1 cellular context compared by ENCODE assay signal in the genomic region with DNA sequence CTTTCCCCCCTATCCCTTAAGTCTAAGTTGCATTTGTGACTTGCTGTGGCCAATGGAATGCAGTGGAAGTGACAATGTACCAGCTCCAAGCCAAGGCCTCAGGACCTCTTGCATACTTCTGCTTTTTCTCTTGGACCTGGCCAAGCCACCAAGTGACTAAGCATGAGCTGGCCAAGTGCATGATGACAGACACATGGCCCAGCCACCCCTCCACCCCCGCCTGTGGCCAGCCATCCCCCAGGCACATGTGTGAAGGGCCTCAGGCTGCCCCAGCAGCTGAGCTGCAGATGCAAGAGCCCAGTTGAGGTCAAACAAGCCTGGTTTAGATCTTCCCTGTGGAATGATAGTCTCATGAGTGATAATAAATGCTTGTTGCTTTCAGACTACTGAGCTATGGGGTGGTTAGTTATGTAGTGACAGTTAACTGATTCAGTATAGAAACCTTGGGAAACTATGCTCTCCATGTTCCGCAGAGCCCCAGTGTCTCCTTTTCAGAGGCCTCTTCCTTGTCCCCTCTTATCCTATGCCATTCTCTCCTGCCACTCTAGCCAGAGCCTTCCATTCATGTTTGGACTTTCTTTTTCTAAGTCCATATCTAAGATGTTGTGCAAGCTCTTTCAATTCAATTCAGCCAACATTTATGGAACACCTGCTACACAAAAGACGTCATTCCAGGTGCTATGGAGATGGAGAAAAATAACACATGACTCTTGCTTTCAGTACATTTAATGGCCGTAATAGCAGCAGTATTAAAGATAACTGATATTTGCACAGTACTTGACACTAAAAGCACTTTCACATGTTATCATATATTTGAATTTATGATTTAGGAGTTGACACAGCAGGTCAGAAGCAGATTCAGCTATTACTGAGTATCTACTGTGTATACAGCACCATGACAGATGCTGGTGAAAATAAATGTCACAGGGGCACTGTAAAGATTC.
TF ChIP-seq lines count a peak whose summit lies in the region.

No MANE protein-coding gene starts in this region.

TF ChIP-seq in K562, 482 proteins besides CTCF, POLR2A, EP300 and RAD21 (continued from another document and continues in another):
- TF ChIP-seq RBBP5 (IDR thresholded peaks at IDR 0.05; ENCODE audit: borderline replicate concordance, insufficient read depth, low read length, poor library complexity, severe bottlenecking): no peak
- TF ChIP-seq, protein P1, sequence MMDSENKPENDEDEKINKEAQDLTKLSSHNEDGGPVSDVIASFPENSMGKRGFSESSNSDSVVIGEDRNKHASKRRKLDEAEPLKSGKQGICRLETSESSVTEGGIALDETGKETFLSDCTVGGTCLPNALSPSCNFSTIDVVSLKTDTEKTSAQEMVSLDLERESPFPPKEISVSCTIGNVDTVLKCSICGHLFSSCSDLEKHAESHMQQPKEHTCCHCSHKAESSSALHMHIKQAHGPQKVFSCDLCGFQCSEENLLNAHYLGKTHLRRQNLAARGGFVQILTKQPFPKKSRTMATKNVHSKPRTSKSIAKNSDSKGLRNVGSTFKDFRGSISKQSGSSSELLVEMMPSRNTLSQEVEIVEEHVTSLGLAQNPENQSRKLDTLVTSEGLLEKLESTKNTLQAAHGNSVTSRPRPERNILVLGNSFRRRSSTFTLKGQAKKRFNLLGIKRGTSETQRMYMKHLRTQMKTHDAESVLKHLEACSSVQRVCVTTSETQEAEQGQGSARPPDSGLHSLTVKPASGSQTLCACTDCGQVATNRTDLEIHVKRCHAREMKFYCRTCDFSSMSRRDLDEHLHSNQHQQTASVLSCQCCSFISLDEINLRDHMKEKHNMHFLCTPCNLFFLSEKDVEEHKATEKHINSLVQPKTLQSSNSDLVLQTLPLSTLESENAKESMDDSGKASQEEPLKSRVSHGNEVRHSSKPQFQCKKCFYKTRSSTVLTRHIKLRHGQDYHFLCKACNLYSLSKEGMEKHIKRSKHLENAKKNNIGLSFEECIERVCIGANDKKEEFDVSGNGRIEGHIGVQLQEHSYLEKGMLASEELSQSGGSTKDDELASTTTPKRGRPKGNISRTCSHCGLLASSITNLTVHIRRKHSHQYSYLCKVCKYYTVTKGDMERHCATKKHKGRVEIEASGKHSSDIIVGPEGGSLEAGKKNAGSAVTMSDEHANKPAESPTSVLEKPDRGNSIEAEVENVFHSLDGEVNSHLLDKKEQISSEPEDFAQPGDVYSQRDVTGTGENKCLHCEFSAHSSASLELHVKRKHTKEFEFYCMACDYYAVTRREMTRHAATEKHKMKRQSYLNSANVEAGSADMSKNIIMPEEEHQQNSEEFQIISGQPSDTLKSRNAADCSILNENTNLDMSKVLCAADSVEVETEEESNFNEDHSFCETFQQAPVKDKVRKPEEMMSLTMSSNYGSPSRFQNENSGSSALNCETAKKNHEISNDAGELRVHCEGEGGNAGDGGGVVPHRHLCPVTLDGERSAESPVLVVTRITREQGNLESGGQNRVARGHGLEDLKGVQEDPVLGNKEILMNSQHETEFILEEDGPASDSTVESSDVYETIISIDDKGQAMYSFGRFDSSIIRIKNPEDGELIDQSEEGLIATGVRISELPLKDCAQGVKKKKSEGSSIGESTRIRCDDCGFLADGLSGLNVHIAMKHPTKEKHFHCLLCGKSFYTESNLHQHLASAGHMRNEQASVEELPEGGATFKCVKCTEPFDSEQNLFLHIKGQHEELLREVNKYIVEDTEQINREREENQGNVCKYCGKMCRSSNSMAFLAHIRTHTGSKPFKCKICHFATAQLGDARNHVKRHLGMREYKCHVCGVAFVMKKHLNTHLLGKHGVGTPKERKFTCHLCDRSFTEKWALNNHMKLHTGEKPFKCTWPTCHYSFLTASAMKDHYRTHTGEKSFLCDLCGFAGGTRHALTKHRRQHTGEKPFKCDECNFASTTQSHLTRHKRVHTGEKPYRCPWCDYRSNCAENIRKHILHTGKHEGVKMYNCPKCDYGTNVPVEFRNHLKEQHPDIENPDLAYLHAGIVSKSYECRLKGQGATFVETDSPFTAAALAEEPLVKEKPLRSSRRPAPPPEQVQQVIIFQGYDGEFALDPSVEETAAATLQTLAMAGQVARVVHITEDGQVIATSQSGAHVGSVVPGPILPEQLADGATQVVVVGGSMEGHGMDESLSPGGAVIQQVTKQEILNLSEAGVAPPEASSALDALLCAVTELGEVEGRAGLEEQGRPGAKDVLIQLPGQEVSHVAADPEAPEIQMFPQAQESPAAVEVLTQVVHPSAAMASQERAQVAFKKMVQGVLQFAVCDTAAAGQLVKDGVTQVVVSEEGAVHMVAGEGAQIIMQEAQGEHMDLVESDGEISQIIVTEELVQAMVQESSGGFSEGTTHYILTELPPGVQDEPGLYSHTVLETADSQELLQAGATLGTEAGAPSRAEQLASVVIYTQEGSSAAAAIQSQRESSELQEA (IDR thresholded peaks at IDR 0.05; ENCODE audit: low read depth): no peak
- TF ChIP-seq, protein P2, sequence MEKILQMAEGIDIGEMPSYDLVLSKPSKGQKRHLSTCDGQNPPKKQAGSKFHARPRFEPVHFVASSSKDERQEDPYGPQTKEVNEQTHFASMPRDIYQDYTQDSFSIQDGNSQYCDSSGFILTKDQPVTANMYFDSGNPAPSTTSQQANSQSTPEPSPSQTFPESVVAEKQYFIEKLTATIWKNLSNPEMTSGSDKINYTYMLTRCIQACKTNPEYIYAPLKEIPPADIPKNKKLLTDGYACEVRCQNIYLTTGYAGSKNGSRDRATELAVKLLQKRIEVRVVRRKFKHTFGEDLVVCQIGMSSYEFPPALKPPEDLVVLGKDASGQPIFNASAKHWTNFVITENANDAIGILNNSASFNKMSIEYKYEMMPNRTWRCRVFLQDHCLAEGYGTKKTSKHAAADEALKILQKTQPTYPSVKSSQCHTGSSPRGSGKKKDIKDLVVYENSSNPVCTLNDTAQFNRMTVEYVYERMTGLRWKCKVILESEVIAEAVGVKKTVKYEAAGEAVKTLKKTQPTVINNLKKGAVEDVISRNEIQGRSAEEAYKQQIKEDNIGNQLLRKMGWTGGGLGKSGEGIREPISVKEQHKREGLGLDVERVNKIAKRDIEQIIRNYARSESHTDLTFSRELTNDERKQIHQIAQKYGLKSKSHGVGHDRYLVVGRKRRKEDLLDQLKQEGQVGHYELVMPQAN (IDR thresholded peaks at IDR 0.05; ENCODE audit: borderline replicate concordance): no peak
- TF ChIP-seq MEIS2 (IDR thresholded peaks at IDR 0.05; ENCODE audit: partially characterized antibody): peak; percentile 97
- no peak for TF ChIP-seq MTA3 (IDR thresholded peaks at IDR 0.05; ENCODE audit: borderline replicate concordance)
- TF ChIP-seq EP400 (IDR thresholded peaks at IDR 0.05): no peak
- no peak for TF ChIP-seq HDAC3 (IDR thresholded peaks at IDR 0.05; ENCODE audit: borderline replicate concordance, partially characterized antibody)
- no peak; the same call in 1 of the 2 replicates for TF ChIP-seq NCOR1 (IDR thresholded peaks at IDR 0.05)
- TF ChIP-seq, protein P3, sequence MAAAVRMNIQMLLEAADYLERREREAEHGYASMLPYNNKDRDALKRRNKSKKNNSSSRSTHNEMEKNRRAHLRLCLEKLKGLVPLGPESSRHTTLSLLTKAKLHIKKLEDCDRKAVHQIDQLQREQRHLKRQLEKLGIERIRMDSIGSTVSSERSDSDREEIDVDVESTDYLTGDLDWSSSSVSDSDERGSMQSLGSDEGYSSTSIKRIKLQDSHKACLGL (CRISPR knock-in tag; IDR thresholded peaks at IDR 0.05; ENCODE audit: borderline replicate concordance, poor library complexity, severe bottlenecking): no peak
- no peak for TF ChIP-seq BMI1 (IDR thresholded peaks at IDR 0.05; ENCODE audit: low read length)
- no peak for TF ChIP-seq ARHGAP35 (IDR thresholded peaks at IDR 0.05; ENCODE audit: partially characterized antibody)
- TF ChIP-seq SRSF9 (IDR thresholded peaks at IDR 0.05; ENCODE audit: borderline replicate concordance, low read depth, low read length): no peak
- TF ChIP-seq TAL1 (IDR thresholded peaks at IDR 0.05): no peak
- no peak for TF ChIP-seq BCOR (IDR thresholded peaks at IDR 0.05)
- TF ChIP-seq, protein P4, sequence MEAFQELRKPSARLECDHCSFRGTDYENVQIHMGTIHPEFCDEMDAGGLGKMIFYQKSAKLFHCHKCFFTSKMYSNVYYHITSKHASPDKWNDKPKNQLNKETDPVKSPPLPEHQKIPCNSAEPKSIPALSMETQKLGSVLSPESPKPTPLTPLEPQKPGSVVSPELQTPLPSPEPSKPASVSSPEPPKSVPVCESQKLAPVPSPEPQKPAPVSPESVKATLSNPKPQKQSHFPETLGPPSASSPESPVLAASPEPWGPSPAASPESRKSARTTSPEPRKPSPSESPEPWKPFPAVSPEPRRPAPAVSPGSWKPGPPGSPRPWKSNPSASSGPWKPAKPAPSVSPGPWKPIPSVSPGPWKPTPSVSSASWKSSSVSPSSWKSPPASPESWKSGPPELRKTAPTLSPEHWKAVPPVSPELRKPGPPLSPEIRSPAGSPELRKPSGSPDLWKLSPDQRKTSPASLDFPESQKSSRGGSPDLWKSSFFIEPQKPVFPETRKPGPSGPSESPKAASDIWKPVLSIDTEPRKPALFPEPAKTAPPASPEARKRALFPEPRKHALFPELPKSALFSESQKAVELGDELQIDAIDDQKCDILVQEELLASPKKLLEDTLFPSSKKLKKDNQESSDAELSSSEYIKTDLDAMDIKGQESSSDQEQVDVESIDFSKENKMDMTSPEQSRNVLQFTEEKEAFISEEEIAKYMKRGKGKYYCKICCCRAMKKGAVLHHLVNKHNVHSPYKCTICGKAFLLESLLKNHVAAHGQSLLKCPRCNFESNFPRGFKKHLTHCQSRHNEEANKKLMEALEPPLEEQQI (IDR thresholded peaks at IDR 0.05): no peak
- no peak for TF ChIP-seq MCM5 (IDR thresholded peaks at IDR 0.05; ENCODE audit: low read depth)
- no peak for TF ChIP-seq ZBTB7A (IDR thresholded peaks at IDR 0.05; ENCODE audit: borderline replicate concordance, control insufficient read depth, low read depth, low read length)
- no peak for TF ChIP-seq ILF3 (IDR thresholded peaks at IDR 0.05; ENCODE audit: borderline replicate concordance)
- TF ChIP-seq TBP (optimal IDR thresholded peaks at IDR 0.05; ENCODE audit: low read depth, low read length): no peak
- TF ChIP-seq, protein P5, sequence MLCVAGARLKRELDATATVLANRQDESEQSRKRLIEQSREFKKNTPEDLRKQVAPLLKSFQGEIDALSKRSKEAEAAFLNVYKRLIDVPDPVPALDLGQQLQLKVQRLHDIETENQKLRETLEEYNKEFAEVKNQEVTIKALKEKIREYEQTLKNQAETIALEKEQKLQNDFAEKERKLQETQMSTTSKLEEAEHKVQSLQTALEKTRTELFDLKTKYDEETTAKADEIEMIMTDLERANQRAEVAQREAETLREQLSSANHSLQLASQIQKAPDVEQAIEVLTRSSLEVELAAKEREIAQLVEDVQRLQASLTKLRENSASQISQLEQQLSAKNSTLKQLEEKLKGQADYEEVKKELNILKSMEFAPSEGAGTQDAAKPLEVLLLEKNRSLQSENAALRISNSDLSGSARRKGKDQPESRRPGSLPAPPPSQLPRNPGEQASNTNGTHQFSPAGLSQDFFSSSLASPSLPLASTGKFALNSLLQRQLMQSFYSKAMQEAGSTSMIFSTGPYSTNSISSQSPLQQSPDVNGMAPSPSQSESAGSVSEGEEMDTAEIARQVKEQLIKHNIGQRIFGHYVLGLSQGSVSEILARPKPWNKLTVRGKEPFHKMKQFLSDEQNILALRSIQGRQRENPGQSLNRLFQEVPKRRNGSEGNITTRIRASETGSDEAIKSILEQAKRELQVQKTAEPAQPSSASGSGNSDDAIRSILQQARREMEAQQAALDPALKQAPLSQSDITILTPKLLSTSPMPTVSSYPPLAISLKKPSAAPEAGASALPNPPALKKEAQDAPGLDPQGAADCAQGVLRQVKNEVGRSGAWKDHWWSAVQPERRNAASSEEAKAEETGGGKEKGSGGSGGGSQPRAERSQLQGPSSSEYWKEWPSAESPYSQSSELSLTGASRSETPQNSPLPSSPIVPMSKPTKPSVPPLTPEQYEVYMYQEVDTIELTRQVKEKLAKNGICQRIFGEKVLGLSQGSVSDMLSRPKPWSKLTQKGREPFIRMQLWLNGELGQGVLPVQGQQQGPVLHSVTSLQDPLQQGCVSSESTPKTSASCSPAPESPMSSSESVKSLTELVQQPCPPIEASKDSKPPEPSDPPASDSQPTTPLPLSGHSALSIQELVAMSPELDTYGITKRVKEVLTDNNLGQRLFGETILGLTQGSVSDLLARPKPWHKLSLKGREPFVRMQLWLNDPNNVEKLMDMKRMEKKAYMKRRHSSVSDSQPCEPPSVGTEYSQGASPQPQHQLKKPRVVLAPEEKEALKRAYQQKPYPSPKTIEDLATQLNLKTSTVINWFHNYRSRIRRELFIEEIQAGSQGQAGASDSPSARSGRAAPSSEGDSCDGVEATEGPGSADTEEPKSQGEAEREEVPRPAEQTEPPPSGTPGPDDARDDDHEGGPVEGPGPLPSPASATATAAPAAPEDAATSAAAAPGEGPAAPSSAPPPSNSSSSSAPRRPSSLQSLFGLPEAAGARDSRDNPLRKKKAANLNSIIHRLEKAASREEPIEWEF (CRISPR knock-in tag; IDR thresholded peaks at IDR 0.05): no peak
- TF ChIP-seq, protein P6, sequence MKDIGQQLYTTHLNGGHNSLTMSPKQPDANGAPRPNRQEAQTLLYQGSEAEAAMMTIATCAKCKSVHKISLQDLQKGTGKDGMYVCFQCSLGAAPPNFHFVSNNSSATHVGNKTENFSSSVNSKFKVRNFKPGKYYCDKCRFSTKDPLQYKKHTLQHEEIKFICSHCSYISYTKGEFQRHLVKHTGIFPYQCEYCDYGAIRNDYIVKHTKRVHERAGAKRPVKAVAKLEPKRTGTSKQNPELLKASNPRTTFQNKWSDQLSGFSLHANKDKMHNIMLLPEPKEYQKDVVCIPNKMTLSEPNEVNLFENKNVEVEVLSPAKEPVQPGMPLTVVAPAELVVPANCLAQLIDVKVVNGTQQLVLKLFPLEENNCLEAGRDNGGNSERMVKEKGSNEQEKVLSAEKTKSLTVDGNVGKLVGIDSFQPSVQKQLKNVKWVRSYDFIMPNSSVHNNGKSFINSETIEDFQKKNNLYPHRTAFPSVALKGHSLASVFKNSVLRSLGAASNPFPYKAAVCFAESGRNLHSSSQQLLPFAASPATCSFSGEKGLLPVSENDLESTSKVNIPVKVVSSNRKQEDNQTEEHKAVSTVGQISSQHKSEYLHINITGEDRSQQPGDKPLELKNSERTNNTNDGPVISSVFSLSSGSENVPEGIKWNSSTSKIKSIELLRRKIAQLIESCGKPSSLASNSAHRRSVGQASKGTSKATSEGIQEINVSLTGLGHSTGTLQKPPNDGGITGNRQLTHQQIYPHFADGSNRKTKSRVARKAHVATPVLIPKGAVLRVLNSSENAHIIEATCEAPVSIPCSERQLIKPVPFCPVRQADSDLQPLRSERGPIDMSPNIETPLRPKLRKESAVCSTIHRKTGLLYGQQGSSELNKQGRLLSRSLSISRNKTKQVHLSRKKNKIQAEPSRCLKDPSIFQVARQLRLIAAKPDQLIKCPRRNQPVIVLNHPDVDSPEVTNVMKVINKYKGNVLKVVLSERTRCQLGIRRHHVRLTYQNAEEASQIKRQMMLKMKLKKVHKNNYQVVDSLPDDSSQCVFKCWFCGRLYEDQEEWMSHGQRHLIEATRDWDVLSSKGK (CRISPR knock-in tag; IDR thresholded peaks at IDR 0.05): no peak
- TF ChIP-seq RBM25 (IDR thresholded peaks at IDR 0.05; ENCODE audit: low read depth, low read length, severe bottlenecking): no peak
- no peak for TF ChIP-seq ZNF76 (CRISPR knock-in tag; IDR thresholded peaks at IDR 0.05; ENCODE audit: borderline replicate concordance)
- TF ChIP-seq SMARCB1 (IDR thresholded peaks at IDR 0.05; ENCODE audit: insufficient read length, low read depth): no peak
- TF ChIP-seq CBFA2T3 (IDR thresholded peaks at IDR 0.05): peak; percentile 79
- no peak for TF ChIP-seq MEF2D (tag; conservative IDR thresholded peaks at IDR 0.05; ENCODE audit: low read depth)
- peak; percentile 35; the same call in 1 of the 2 replicates for TF ChIP-seq ZNF584 (CRISPR knock-in tag; IDR thresholded peaks at IDR 0.05; ENCODE audit: low read depth)
- no peak for TF ChIP-seq SP2 (IDR thresholded peaks at IDR 0.05; ENCODE audit: extremely low read depth, low read depth, low read length, poor library complexity, severe bottlenecking)
- no peak for TF ChIP-seq ZC3H8 (IDR thresholded peaks at IDR 0.05)
- TF ChIP-seq CXXC5 (CRISPR knock-in tag; IDR thresholded peaks at IDR 0.05): no peak
- TF ChIP-seq PYGO2 (tag; IDR thresholded peaks at IDR 0.05): no peak
- no peak for TF ChIP-seq PRMT5 (CRISPR knock-in tag; IDR thresholded peaks at IDR 0.05)
